In the genomic region with DNA sequence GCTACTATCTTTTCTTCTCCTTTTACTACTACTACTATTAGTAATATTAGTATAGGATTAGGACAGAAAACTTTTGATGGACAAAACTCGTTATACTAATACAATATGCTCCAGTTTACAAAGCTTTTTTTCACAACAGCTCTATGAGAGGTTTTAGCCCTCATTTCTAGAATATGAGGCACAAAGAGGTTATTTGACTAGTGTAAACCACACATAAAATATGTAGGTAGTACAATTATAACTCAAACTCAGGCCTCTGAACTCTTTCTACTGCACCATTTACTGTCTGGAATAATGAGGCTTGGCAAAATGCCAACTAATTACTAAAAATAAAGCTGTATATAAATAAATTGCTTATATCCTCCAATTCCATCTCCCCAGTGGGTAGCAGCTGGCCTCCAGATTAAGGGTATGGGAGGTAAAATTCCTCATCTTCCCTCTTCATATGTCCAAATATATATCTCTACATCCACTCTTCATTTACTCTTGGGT, we compare ENCODE assay signal across 17 cellular contexts.
DNase-seq lines count a peak whose midpoint lies in the region; ATAC-seq and TF ChIP-seq lines count a peak whose summit lies in the region.
"Had no signal": no experiment of that assay in that cellular context is flagged by ENCODE, and none has a peak within 500 bp of the region (broad histone marks: within the 10 kb centered on the region; RNA-seq: fewer than 3 reads in every experiment).

No MANE protein-coding gene starts in this region.

- no peaks in the 10 kb centered on the region for H3K79me2 ChIP-seq in OCI-LY3 (ENCODE audit: low read length)

- no peak overlapping the region for H3K27ac ChIP-seq in OCI-LY3 (ENCODE audit: low read length)
- H3K27ac ChIP-seq: 22Rv1, A549, C4-2B had no signal

- DNase-seq in DMS 273 (lab: John Stamatoyannopoulos, UW; ENCODE audit: unreplicated experiment) (peak; percentile 14), DMS 273 treated with DMSO at 0.1 percent for 48 hours (lab: John Stamatoyannopoulos, UW) (no peak), CD14-positive monocyte (ENCODE audit: low spot score) (no peak), NCI-H69 (lab: John Stamatoyannopoulos, UW) (peak; percentile 19), NCI-H1417 treated with DMSO at 0.1 percent for 48 hours (lab: John Stamatoyannopoulos, UW) (no peak)
- DNase-seq: AML-193; CD4-positive, alpha-beta memory T cell; GDM1; GOT3; H7; KBM-7 had no signal

- peaks cover 44% of the 10 kb centered on the region for H3K4me1 ChIP-seq in OCI-LY3 (ENCODE audit: low read length)
- H3K4me1 ChIP-seq: A549 had no signal

- intact Hi-C loops in CD14-positive monocyte (cut with micrococcal nuclease): no loop called here

- H3K36me3 Mint-ChIP-seq in CD14-positive monocyte: peaks cover 38 to 51% of the 10 kb centered on the region in 2 donors
- peaks cover 29% of the 10 kb centered on the region for H3K36me3 Mint-ChIP-seq in stimulated activated memory B cell treated with anti-CD40 and anti-IgM and Interleukin-4, amounts not matched to agents 10 μg/mL and 1 μg/mL and 100 μg/mL, for 72 hours

- H3K9me3 Mint-ChIP-seq in CD14-positive monocyte: no peaks in the 10 kb centered on the region
- H3K9me3 Mint-ChIP-seq in stimulated activated memory B cell treated with anti-CD40 and anti-IgM and Interleukin-4, amounts not matched to agents 10 μg/mL and 1 μg/mL and 100 μg/mL, for 72 hours: no peaks in the 10 kb centered on the region
- H3K9me3 Mint-ChIP-seq: CD4-positive, alpha-beta memory T cell had no signal

- H4K20me1 ChIP-seq in OCI-LY3 (ENCODE audit: insufficient read depth, low read length): no peaks in the 10 kb centered on the region

- H3K36me3 ChIP-seq in OCI-LY3 (replicated peaks; ENCODE audit: low read depth, low read length): no peaks in the 10 kb centered on the region

- no peak overlapping the region for H3K4me3 ChIP-seq in OCI-LY3 (ENCODE audit: low read length)
- H3K4me3 ChIP-seq: A549 had no signal

- no peak overlapping the region for H2AFZ ChIP-seq in OCI-LY3 (ENCODE audit: low read depth, low read length)

- no peaks in the 10 kb centered on the region for H3K27me3 Mint-ChIP-seq in CD14-positive monocyte (ENCODE audit: low read depth in 3 of 3)
- no peaks in the 10 kb centered on the region for H3K27me3 Mint-ChIP-seq in stimulated activated memory B cell treated with anti-CD40 and anti-IgM and Interleukin-4, amounts not matched to agents 10 μg/mL and 1 μg/mL and 100 μg/mL, for 72 hours
- H3K27me3 Mint-ChIP-seq: CD4-positive, alpha-beta memory T cell had no signal

- H3K4me2 ChIP-seq in OCI-LY3 (ENCODE audit: low read length): peak overlapping the region; percentile 61; the same call in 1 of the 2 replicates
- H3K4me2 ChIP-seq: A549 had no signal

- no peak overlapping the region for H3K4me3 Mint-ChIP-seq in CD14-positive monocyte
- H3K4me3 Mint-ChIP-seq in stimulated activated memory B cell treated with anti-CD40 and anti-IgM and Interleukin-4, amounts not matched to agents 10 μg/mL and 1 μg/mL and 100 μg/mL, for 72 hours: no peak overlapping the region
- H3K4me3 Mint-ChIP-seq: CD4-positive, alpha-beta memory T cell had no signal

- no peak overlapping the region for H3K9ac ChIP-seq in OCI-LY3 (ENCODE audit: low read length)

- H3K4me1 Mint-ChIP-seq in CD14-positive monocyte: peaks cover 1% of the 10 kb centered on the region
- H3K4me1 Mint-ChIP-seq in stimulated activated memory B cell treated with anti-CD40 and anti-IgM and Interleukin-4, amounts not matched to agents 10 μg/mL and 1 μg/mL and 100 μg/mL, for 72 hours: peaks cover 20% of the 10 kb centered on the region
- H3K4me1 Mint-ChIP-seq: CD4-positive, alpha-beta memory T cell had no signal

- peaks cover 9% of the 10 kb centered on the region for H3K27me3 ChIP-seq in OCI-LY3 (ENCODE audit: low read depth, low read length)

- TF ChIP-seq CTCF in CD14-positive monocyte (IDR thresholded peaks at IDR 0.05): no peak
- no peak for TF ChIP-seq CTCF in OCI-LY3 (IDR thresholded peaks at IDR 0.05; ENCODE audit: low read depth, low read length)

- H3K27ac Mint-ChIP-seq in CD14-positive monocyte: peak overlapping the region in 4 of 7 donors; percentile 9 to 83 (median 40)
- no peak overlapping the region for H3K27ac Mint-ChIP-seq in stimulated activated memory B cell treated with anti-CD40 and anti-IgM and Interleukin-4, amounts not matched to agents 10 μg/mL and 1 μg/mL and 100 μg/mL, for 72 hours
- H3K27ac Mint-ChIP-seq: CD4-positive, alpha-beta memory T cell had no signal

- H3K9me3 ChIP-seq in OCI-LY3 (ENCODE audit: insufficient read depth, low read length): no peaks in the 10 kb centered on the region
- H3K9me3 ChIP-seq: A549 had no signal

- ATAC-seq in GM18519 (IDR thresholded peaks at IDR 0.05; ENCODE audit: low FRiP score, unreplicated experiment): no peak
- no peak for ATAC-seq in stimulated activated memory B cell treated with anti-CD40 and anti-IgM and Interleukin-4, amounts not matched to agents 10 μg/mL and 1 μg/mL and 100 μg/mL, for 72 hours
- ATAC-seq: A549 had no signal

Comparison
In these comparisons a context has a peak if more than half of its experiments do, and no peak if none do; other contexts are left out.
1. DNase-seq: peak in DMS 273 (single experiment) and NCI-H69 (single experiment); none in DMS 273 treated with DMSO at 0.1 percent for 48 hours (single experiment), CD14-positive monocyte (single experiment) and NCI-H1417 treated with DMSO at 0.1 percent for 48 hours (single experiment).